ENCODE assay signal across 1 cellular context in the genomic region with DNA sequence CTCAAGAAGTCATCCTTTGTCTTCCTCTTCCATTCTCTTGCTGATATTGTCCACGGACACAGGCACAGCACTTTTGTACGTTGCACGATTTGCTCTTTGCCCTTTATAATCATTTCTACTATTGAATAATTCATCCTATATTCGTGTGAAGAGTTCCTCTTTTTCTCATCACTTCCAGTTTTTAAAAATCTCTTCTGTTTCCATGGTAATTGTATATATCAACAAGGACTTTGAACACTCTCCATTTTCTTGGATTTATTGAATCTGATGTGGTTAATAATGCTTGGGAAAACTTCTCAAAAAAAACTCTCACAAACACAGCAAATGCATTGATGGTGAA.
A peak's percentile ranks its signal among the peaks of the same experiment; 100 is the strongest.
TF ChIP-seq lines count a peak whose summit lies in the region.

No MANE protein-coding gene starts in this region.

TF ChIP-seq in GM12878, 131 proteins besides CTCF, POLR2A, EP300 and RAD21:
- TF ChIP-seq SPI1 (IDR thresholded peaks at IDR 0.05; ENCODE audit: borderline replicate concordance, insufficient read depth, low read depth, low read length) (peak; percentile 41; the same call in 1 of the 2 replicates), PAX8 (IDR thresholded peaks at IDR 0.05) (no peak)
